39 cellular contexts compared by ENCODE assay signal in the genomic region with DNA sequence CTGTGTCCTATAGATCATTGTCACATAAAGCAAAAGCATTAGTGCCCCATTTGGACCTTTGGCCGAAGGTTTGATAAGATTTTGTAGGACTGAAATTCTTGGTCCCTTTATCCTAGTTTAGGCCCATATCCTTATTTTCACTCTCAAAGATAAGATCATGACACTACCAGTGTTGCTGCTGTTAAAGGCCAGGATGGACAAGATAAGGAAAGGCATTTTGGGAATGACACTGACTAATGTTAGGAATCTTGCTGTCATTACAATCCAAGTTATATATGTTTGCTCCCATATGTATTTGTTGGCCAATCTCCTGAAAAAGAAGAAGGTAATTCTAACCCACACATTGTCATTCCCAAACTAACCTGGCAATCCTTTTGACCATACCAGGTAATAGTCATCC.
"Had no signal": no experiment of that assay in that cellular context is flagged by ENCODE, and none has a peak within 500 bp of the region (broad histone marks: within the 10 kb centered on the region; RNA-seq: fewer than 3 reads in every experiment).

No MANE protein-coding gene starts in this region.

- H3K4me3 ChIP-seq: adrenal gland, breast epithelium, cardiac muscle cell, coronary artery, dorsolateral prefrontal cortex, esophagus squamous epithelium, gastroesophageal sphincter, heart right ventricle had no signal

- H3K9me3 ChIP-seq: adrenal gland, breast epithelium, esophagus squamous epithelium, gastroesophageal sphincter, heart right ventricle had no signal

- H3K4me1 ChIP-seq: adrenal gland, breast epithelium, esophagus squamous epithelium, gastroesophageal sphincter, heart right ventricle had no signal

- H3K36me3 Mint-ChIP-seq: activated naive CD4-positive, alpha-beta T cell treated with anti-CD3 and anti-CD28 coated beads, Interleukin-2, amount 50 U/mL, for 24 hours; activated naive CD8-positive, alpha-beta T cell treated with anti-CD3 and anti-CD28 coated beads for 36 hours; brain had no signal

- H3K36me3 ChIP-seq: adrenal gland, breast epithelium, cardiac muscle cell, esophagus squamous epithelium, gastroesophageal sphincter, heart right ventricle, WERI-Rb-1 had no signal

- H3K4me1 Mint-ChIP-seq: activated B cell treated with CpG ODN at 0.5 μM for 24 hours; activated naive CD4-positive, alpha-beta T cell treated with anti-CD3 and anti-CD28 coated beads, Interleukin-2, amount 50 U/mL, for 24 hours; activated naive CD8-positive, alpha-beta T cell treated with anti-CD3 and anti-CD28 coated beads for 36 hours; activated naive CD8-positive, alpha-beta T cell treated with anti-CD3 and anti-CD28 coated beads, Interleukin-2, amount 50 U/mL, for 24 hours; brain; central memory CD8-positive, alpha-beta T cell; T-helper 17 cell had no signal

- H3K9me3 Mint-ChIP-seq: activated B cell treated with CpG ODN at 0.5 μM for 24 hours; activated CD8-positive, alpha-beta T cell treated with anti-CD3 and anti-CD28 coated beads for 36 hours; activated naive CD4-positive, alpha-beta T cell treated with anti-CD3 and anti-CD28 coated beads for 36 hours; activated naive CD4-positive, alpha-beta T cell treated with anti-CD3 and anti-CD28 coated beads, Interleukin-2, amount 50 U/mL, for 24 hours; activated naive CD8-positive, alpha-beta T cell treated with anti-CD3 and anti-CD28 coated beads for 36 hours; activated naive CD8-positive, alpha-beta T cell treated with anti-CD3 and anti-CD28 coated beads, Interleukin-2, amount 50 U/mL, for 24 hours; central memory CD8-positive, alpha-beta T cell; dendritic cell treated with granulocyte-macrophage colony-stimulating factor and Interleukin-4, amounts not matched to agents 40 ng/mL and 50 ng/mL, for 4 days had no signal

- H3K27ac Mint-ChIP-seq: activated B cell treated with CpG ODN at 0.5 μM for 24 hours; activated CD8-positive, alpha-beta T cell treated with anti-CD3 and anti-CD28 coated beads for 36 hours; activated naive CD4-positive, alpha-beta T cell treated with anti-CD3 and anti-CD28 coated beads for 36 hours; activated naive CD4-positive, alpha-beta T cell treated with anti-CD3 and anti-CD28 coated beads, Interleukin-2, amount 50 U/mL, for 24 hours; activated naive CD8-positive, alpha-beta T cell treated with anti-CD3 and anti-CD28 coated beads for 36 hours; activated naive CD8-positive, alpha-beta T cell treated with anti-CD3 and anti-CD28 coated beads, Interleukin-2, amount 50 U/mL, for 24 hours; activated T-helper 1 cell treated with anti-CD3 and anti-CD28 coated beads, Interleukin-12 subunit alpha, Interleukin-12 subunit beta, Interleukin-2, Interleukin-4 antibody, amounts not matched to agents 30 ng/mL and 10 ng/mL and 1 ng/mL, durations not matched to agents 14 hours and 24 hours and 36 hours; activated T-helper 2 cell treated with anti-CD3 and anti-CD28 coated beads, Interferon-gamma antibody, Interleukin-2, Interleukin-4, amounts not matched to agents 10 μg/mL and 5 μg/mL and 100 μg/mL, durations not matched to agents 14 hours and 24 hours and 36 hours; brain; dendritic cell treated with granulocyte-macrophage colony-stimulating factor and Interleukin-4, amounts not matched to agents 40 ng/mL and 50 ng/mL, for 4 days; effector memory CD8-positive, alpha-beta T cell; T-helper 17 cell; T-helper 2 cell treated with Interferon-gamma antibody and Interleukin-4, amounts not matched to agents 5 μg/mL and 100 μg/mL, for 36 hours had no signal

- H3K4me3 Mint-ChIP-seq: activated B cell treated with CpG ODN at 0.5 μM for 24 hours; activated CD8-positive, alpha-beta T cell treated with anti-CD3 and anti-CD28 coated beads for 36 hours; activated naive CD4-positive, alpha-beta T cell treated with anti-CD3 and anti-CD28 coated beads for 36 hours; activated naive CD4-positive, alpha-beta T cell treated with anti-CD3 and anti-CD28 coated beads, Interleukin-2, amount 50 U/mL, for 24 hours; activated naive CD8-positive, alpha-beta T cell treated with anti-CD3 and anti-CD28 coated beads for 36 hours; activated naive CD8-positive, alpha-beta T cell treated with anti-CD3 and anti-CD28 coated beads, Interleukin-2, amount 50 U/mL, for 24 hours; activated T-helper 1 cell treated with anti-CD3 and anti-CD28 coated beads, Interleukin-12 subunit alpha, Interleukin-12 subunit beta, Interleukin-2, Interleukin-4 antibody, amounts not matched to agents 30 ng/mL and 10 ng/mL and 1 ng/mL, durations not matched to agents 14 hours and 24 hours and 36 hours; brain; central memory CD8-positive, alpha-beta T cell; dendritic cell treated with granulocyte-macrophage colony-stimulating factor and Interleukin-4, amounts not matched to agents 40 ng/mL and 50 ng/mL, for 4 days; effector memory CD8-positive, alpha-beta T cell; T-helper 17 cell; T-helper 2 cell treated with Interferon-gamma antibody and Interleukin-4, amounts not matched to agents 5 μg/mL and 100 μg/mL, for 36 hours had no signal

- H3K27ac ChIP-seq: adrenal gland, breast epithelium, cardiac muscle cell, coronary artery, dorsolateral prefrontal cortex, epithelial cell of prostate, esophagus squamous epithelium, gastroesophageal sphincter, heart right ventricle, WERI-Rb-1 had no signal

- H3K27me3 ChIP-seq: adrenal gland, breast epithelium, cardiac muscle cell, esophagus squamous epithelium, gastroesophageal sphincter, heart right ventricle had no signal

- DNase-seq: activated B cell treated with CpG ODN at 0.5 μM for 24 hours; activated CD4-positive, alpha-beta T cell treated with anti-CD3 and anti-CD28 coated beads for 48 hours; activated CD4-positive, alpha-beta T cell treated with anti-CD3 and anti-CD28 coated beads, Interleukin-2, amount 50 U/mL, for 1 hour; activated CD4-positive, alpha-beta T cell treated with anti-CD3 and anti-CD28 coated beads, Interleukin-2, amount 50 U/mL, for 48 hours; activated CD8-positive, alpha-beta memory T cell treated with anti-CD3 and anti-CD28 coated beads for 24 hours; activated CD8-positive, alpha-beta T cell treated with anti-CD3 and anti-CD28 coated beads for 36 hours; activated effector memory CD4-positive, alpha-beta T cell treated with anti-CD3 and anti-CD28 coated beads, Interleukin-2, amount 50 U/mL, for 16 hours; activated naive CD4-positive, alpha-beta T cell treated with anti-CD3 and anti-CD28 coated beads for 36 hours; activated naive CD8-positive, alpha-beta T cell treated with anti-CD3 and anti-CD28 coated beads for 36 hours; activated naive CD8-positive, alpha-beta T cell treated with anti-CD3 and anti-CD28 coated beads, Interleukin-2, amount 50 U/mL, for 24 hours; activated T-cell treated with anti-CD3 and anti-CD28 coated beads, Interleukin-2, amount 50 U/mL, for 48 hours; adrenal gland; amygdala; aorta; dorsolateral prefrontal cortex; effector CD4-positive, alpha-beta T cell; effector memory CD8-positive, alpha-beta T cell; esophagus squamous epithelium; foreskin melanocyte; heart right ventricle; T-helper 1 cell; T-helper 17 cell; T1000; WERI-Rb-1 had no signal

- ATAC-seq: activated CD4-positive, CD25-positive, alpha-beta regulatory T cell treated with anti-CD3 and anti-CD28 coated beads, Interleukin-2, amount 50 U/mL, for 24 hours; activated CD8-positive, alpha-beta T cell treated with anti-CD3 and anti-CD28 coated beads for 36 hours; activated naive CD8-positive, alpha-beta T cell treated with anti-CD3 and anti-CD28 coated beads, Interleukin-2, amount 50 U/mL, for 24 hours; effector memory CD8-positive, alpha-beta T cell; gastroesophageal sphincter; heart right ventricle; T-helper 17 cell had no signal

- FAIRE-seq: endometrium, endothelial cell of umbilical vein had no signal

- H3K27me3 Mint-ChIP-seq: activated B cell treated with CpG ODN at 0.5 μM for 24 hours; activated CD8-positive, alpha-beta T cell treated with anti-CD3 and anti-CD28 coated beads for 36 hours; activated naive CD4-positive, alpha-beta T cell treated with anti-CD3 and anti-CD28 coated beads, Interleukin-2, amount 50 U/mL, for 24 hours; activated naive CD8-positive, alpha-beta T cell treated with anti-CD3 and anti-CD28 coated beads for 36 hours; activated naive CD8-positive, alpha-beta T cell treated with anti-CD3 and anti-CD28 coated beads, Interleukin-2, amount 50 U/mL, for 24 hours; brain; central memory CD8-positive, alpha-beta T cell; dendritic cell treated with granulocyte-macrophage colony-stimulating factor and Interleukin-4, amounts not matched to agents 40 ng/mL and 50 ng/mL, for 4 days; effector memory CD8-positive, alpha-beta T cell; T-helper 17 cell had no signal
